1 cellular context compared by ENCODE assay signal in genomic region chr2:162061021-162061420, GRCh38.
A peak's percentile ranks its signal among the peaks of the same experiment; 100 is the strongest.
TF ChIP-seq lines count a peak whose summit lies in the region.

No MANE protein-coding gene starts in this region.

TF ChIP-seq in GM12878, 131 proteins besides CTCF, POLR2A, EP300 and RAD21:
- TF ChIP-seq ZBTB40 (IDR thresholded peaks at IDR 0.05; ENCODE audit: borderline replicate concordance) (no peak), SPI1 (IDR thresholded peaks at IDR 0.05; ENCODE audit: borderline replicate concordance, insufficient read depth, low read depth, low read length) (peak; percentile 65; the same call in 1 of the 2 replicates), RUNX3 (IDR thresholded peaks at IDR 0.05; ENCODE audit: low read length) (peak; percentile 25; the same call in 1 of the 2 replicates), MXI1 (IDR thresholded peaks at IDR 0.05; ENCODE audit: low read depth, low read length) (no peak), LARP7 (IDR thresholded peaks at IDR 0.05) (no peak), ZNF217 (IDR thresholded peaks at IDR 0.05) (no peak), SREBF1 (IDR thresholded peaks at IDR 0.05; ENCODE audit: low read length) (no peak), CHD2 (IDR thresholded peaks at IDR 0.05; ENCODE audit: borderline replicate concordance, low read depth, low read length) (no peak)
TF ChIP-seq in GM12878: peak in this region for 2.
